11 cellular contexts compared by ENCODE assay signal in the genomic region with DNA sequence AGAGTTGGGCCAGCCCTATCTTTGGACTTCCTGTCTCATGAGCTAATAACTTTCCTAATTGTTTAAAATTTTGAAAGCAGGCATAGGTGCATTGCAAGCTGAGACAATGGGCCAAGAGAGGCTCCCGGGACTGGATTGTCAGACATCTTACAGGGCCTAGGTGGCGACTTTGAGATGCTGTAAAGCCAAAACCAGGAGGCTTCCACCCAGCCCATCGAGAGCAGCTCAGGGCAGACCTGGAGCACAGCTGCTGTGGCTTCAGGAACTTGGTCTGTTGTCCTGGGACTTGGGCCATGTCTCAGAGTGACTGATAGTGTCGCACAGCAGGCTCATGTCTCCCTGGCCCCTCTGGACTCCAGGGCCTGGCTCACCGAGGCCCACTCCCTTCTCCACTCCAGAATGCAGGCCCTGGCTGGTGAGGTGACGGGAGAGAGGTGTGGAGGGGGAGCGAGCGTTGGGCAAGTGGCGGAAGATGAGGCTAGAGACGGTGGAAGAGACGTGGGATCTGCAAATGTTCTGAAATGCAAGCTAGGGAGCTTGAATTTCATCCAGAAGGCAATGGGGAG. TPM values are rescaled to one million over a fixed set of nuclear protein-coding genes. Genes with fewer than 3 reads are reported as not detected.
DNase-seq lines count a peak whose midpoint lies in the region; ATAC-seq, FAIRE-seq and TF ChIP-seq lines count a peak whose summit lies in the region.
"Had no signal": no experiment of that assay in that cellular context is flagged by ENCODE, and none has a peak within 500 bp of the region (broad histone marks: within the 10 kb centered on the region; RNA-seq: fewer than 3 reads in every experiment).

No MANE protein-coding gene starts in this region.

- no TSS peak for BruUV-seq in HepG2 (replicated peaks; lab: Mats Ljungman, UMichigan)

- TF ChIP-seq CTCF in HepG2 (CRISPR knock-in tag; IDR thresholded peaks at IDR 0.05) (peak; percentile 73), right lobe of liver (IDR thresholded peaks at IDR 0.05) (no peak), astrocyte of the spinal cord (IDR thresholded peaks at IDR 0.05; ENCODE audit: low read depth, low read length) (peak; percentile 2)

- intact Hi-C loops in HepG2 (cut with micrococcal nuclease; ENCODE audit: unreplicated experiment) = loop anchor here (1.0 to 10.0 kb wide), 4 partner anchors 22 to 170 kb away; no protein-coding TSS in a partner anchor
- intact Hi-C loops in right lobe of liver (cut with DNase I) = no loop called here

- no peak overlapping the region for H3K9ac ChIP-seq in HepG2 (ENCODE audit: insufficient read depth, low read depth, low read length)

- CTCF ChIA-PET in HepG2 (lab: Yijun Ruan, JAX; ENCODE audit: low intra/inter-chr PET ratio, low total read pairs) = interaction anchor here (1.2 to 1.7 kb wide), 2 partner anchors 43 to 139 kb away, joined by 4 to 5 read pairs; no protein-coding TSS in a partner anchor

- peak overlapping the region; percentile 0 for H2AFZ ChIP-seq in HepG2 (ENCODE audit: low read length)

- H3K4me1 ChIP-seq in HepG2 (ENCODE audit: insufficient read depth, low read length) (peaks cover 48% of the 10 kb centered on the region), right lobe of liver (peaks cover 0 to 11% (median 0%) of the 10 kb centered on the region in 4 donors)

- peak; percentile 70 for ATAC-seq in HepG2
- ATAC-seq in right lobe of liver = no peak
- ATAC-seq in HG03135 (IDR thresholded peaks at IDR 0.05; ENCODE audit: unreplicated experiment) = no peak

- no peaks in the 10 kb centered on the region for H4K20me1 ChIP-seq in HepG2 (ENCODE audit: insufficient read depth, low read length)

- H3K36me3 ChIP-seq in HepG2 (replicated peaks in 1 of 2; ENCODE audit: control insufficient read depth in 1 of 2, insufficient read depth in 2 of 2, low read length in 2 of 2) (no peaks in the 10 kb centered on the region), right lobe of liver (no peaks in the 10 kb centered on the region)
- H3K36me3 ChIP-seq: esophagus squamous epithelium had no signal

- peak; percentile 55 for TF ChIP-seq RAD21 in HepG2 (CRISPR knock-in tag; IDR thresholded peaks at IDR 0.05)

- no peaks in the 10 kb centered on the region for H3K79me2 ChIP-seq in HepG2 (ENCODE audit: insufficient read depth, low read length)

- H3K9me3 ChIP-seq in HepG2 (ENCODE audit: low read length) = no peaks in the 10 kb centered on the region
- H3K9me3 ChIP-seq in right lobe of liver = no peaks in the 10 kb centered on the region
- H3K9me3 ChIP-seq: esophagus squamous epithelium had no signal

- DNase-seq in HepG2 (ENCODE audit: low spot score) (peak; percentile 49), right lobe of liver (no peak), LHCN-M2 (ENCODE audit: low read depth) (peak; percentile 43), astrocyte of the spinal cord (ENCODE audit: low read depth, low spot score) (no peak), substantia nigra (lab: John Stamatoyannopoulos, UW) (no peak), T1000 (lab: John Stamatoyannopoulos, UW) (no peak)
- no peak for DNase-seq in stimulated activated naive CD4-positive, alpha-beta T cell treated with Interleukin-2 at 50 U/mL for 16 hours (lab: John Stamatoyannopoulos, UW)
- DNase-seq: esophagus squamous epithelium; NCI-H187 treated with DMSO at 0.1 percent for 48 hours; stimulated activated CD4-positive, alpha-beta T cell treated with anti-CD3 and anti-CD28 coated beads, Interleukin-2, amount 100 ng/mL, for 24 hours had no signal

- WGBS in HepG2 (ENCODE audit: low lambda C conversion rate) = 14% methylated on average over 6 of the region's 11 CpGs
- WGBS in right lobe of liver (ENCODE audit: insufficient coverage, low coverage, low lambda C conversion rate, missing lambda C conversion rate) = 45% methylated on average over 5 of the region's 11 CpGs

- H3K27me3 ChIP-seq in HepG2 (ENCODE audit: control insufficient read depth in 1 of 2, insufficient read depth in 2 of 2, low read length in 2 of 2) (no peaks in the 10 kb centered on the region; a peak in 1 of 5 replicates), right lobe of liver (no peaks in the 10 kb centered on the region)
- H3K27me3 ChIP-seq: esophagus squamous epithelium had no signal

- H3K4me3 ChIP-seq in HepG2 (replicated peaks in 1 of 3; ENCODE audit: insufficient read depth in 1 of 3, low read depth in 2 of 3, low read length in 3 of 3) = peak overlapping the region in 2 of 3 experiments; percentile 13 to 51; a peak in 2 of 6 replicates
- no peak overlapping the region for H3K4me3 ChIP-seq in right lobe of liver
- no peak overlapping the region for H3K4me3 ChIP-seq in astrocyte of the spinal cord (ENCODE audit: low read depth, low read length)
- H3K4me3 ChIP-seq: esophagus squamous epithelium had no signal

- POLR2A ChIA-PET in HepG2 (lab: Yijun Ruan, JAX) = interaction anchor here (5.4 kb wide), 1 partner anchor 25 kb away, joined by 63 read pairs; the partner anchor contains the start of gene MTM1

- H3K27ac ChIP-seq in HepG2 (ENCODE audit: extremely low read length, insufficient read depth, low read length) (no peak overlapping the region), right lobe of liver (no peak overlapping the region), substantia nigra (ENCODE audit: low read depth, low read length, poor library complexity, severe bottlenecking) (peak overlapping the region; percentile 18)
- H3K27ac ChIP-seq: esophagus squamous epithelium had no signal

- in situ Hi-C loops in HepG2 (cut with HindIII; ENCODE audit: extremely low pct_ligation_motif_present, low pct_unique_long_range_greater_than_20kb) (loop anchor here (10.0 kb wide), 1 partner anchor 140 kb away; no protein-coding TSS in a partner anchor), astrocyte of the spinal cord (cut with HindIII; ENCODE audit: low sequenced_read_pairs) (no loop called here)

- peak overlapping the region; percentile 90 for H3K4me2 ChIP-seq in HepG2 (ENCODE audit: low read depth, low read length)

- peak; percentile 87 for FAIRE-seq in HepG2 (lab: Jason Lieb, UNC)

- no peak for TF ChIP-seq EP300 in HepG2 (IDR thresholded peaks at IDR 0.05; ENCODE audit: low read depth in 2 of 2, low read length in 2 of 2)
- TF ChIP-seq EP300 in HepG2 (CRISPR knock-in tag; IDR thresholded peaks at IDR 0.05; ENCODE audit: borderline replicate concordance) = no peak

- TF ChIP-seq POLR2A in HepG2 (IDR thresholded peaks at IDR 0.05; ENCODE audit: insufficient read depth in 1 of 2, low read depth in 2 of 2, low read length in 2 of 2) = no peak
- no peak for TF ChIP-seq POLR2A in right lobe of liver (IDR thresholded peaks at IDR 0.05)

TF ChIP-seq in HepG2, 621 proteins besides CTCF, POLR2A, EP300 and RAD21 (continues in another document):
- TF ChIP-seq ZNF768 (CRISPR knock-in tag; IDR thresholded peaks at IDR 0.05) (peak; percentile 71; the same call in 1 of the 2 replicates), RFX1 (IDR thresholded peaks at IDR 0.05) (no peak), ZNF7 (CRISPR knock-in tag; IDR thresholded peaks at IDR 0.05) (no peak), MIER3 (CRISPR knock-in tag; IDR thresholded peaks at IDR 0.05; ENCODE audit: borderline replicate concordance) (no peak), RORA (CRISPR knock-in tag; IDR thresholded peaks at IDR 0.05) (no peak), NFE2L2 (IDR thresholded peaks at IDR 0.05; ENCODE audit: low read length) (no peak), ZNF432 (CRISPR knock-in tag; IDR thresholded peaks at IDR 0.05; ENCODE audit: borderline replicate concordance) (no peak), HNRNPH1 (optimal IDR thresholded peaks at IDR 0.05; ENCODE audit: low read depth, low read length) (no peak), ZFP41 (CRISPR knock-in tag; IDR thresholded peaks at IDR 0.05; ENCODE audit: borderline replicate concordance) (no peak), PHF8 (CRISPR knock-in tag; IDR thresholded peaks at IDR 0.05) (no peak)

RNA-seq across cellular contexts. Expression of gene MTM1, which starts 24.1 kb away (rescaled TPM):
- total RNA-seq in HepG2 (2016; rRNA removed; fragmentation: Illumina TruSeq; extraction: Trizol) (15.2 and 27.2 TPM in 2 replicates), right lobe of liver (10 to 100 TPM in 5 of 6 experiments, 1 to 10 TPM in 1; 9.8 to 18.0 (median 13.5) TPM), LHCN-M2 (2014; rRNA removed) (7.6 and 10.2 TPM in 2 replicates)
- total RNA-seq in HepG2 (2016; cell fraction: cytosol; rRNA removed; fragmentation: Illumina TruSeq; extraction: Trizol; ENCODE audit: low read depth) = 15.6 and 17.4 TPM in 2 replicates
- 16.4 and 29.7 TPM in 2 replicates for total RNA-seq in HepG2 (2016; cell fraction: insoluble cytoplasmic fraction; rRNA removed; fragmentation: Illumina TruSeq; extraction: Trizol)
- 9.7 and 11.4 TPM in 2 replicates for total RNA-seq in HepG2 (2016; cell fraction: membrane; rRNA removed; fragmentation: Illumina TruSeq; extraction: Trizol)
- total RNA-seq in HepG2 (2016; cell fraction: nucleus; rRNA removed; fragmentation: Illumina TruSeq; extraction: Trizol) = 15.2 and 19.0 TPM in 2 replicates
- 8.7 and 12.0 TPM in 2 replicates for polyA plus RNA-seq in HepG2 (2011; rRNA removed)
- polyA plus RNA-seq in HepG2 (2011; cell fraction: cytosol; rRNA removed) = 4.5 and 5.6 TPM in 2 replicates
- polyA plus RNA-seq in HepG2 (2011; cell fraction: nucleus; rRNA removed) = 3.9 and 5.2 TPM in 2 replicates
- polyA plus RNA-seq in HepG2 (2012) = 10.3 and 16.8 TPM in 2 replicates
- polyA plus RNA-seq in HepG2 (2016; cell fraction: cytosol; fragmentation: Illumina TruSeq; extraction: Trizol; ENCODE audit: low read depth) = 0.55 and 0.63 TPM in 2 replicates
- polyA plus RNA-seq in HepG2 (2016; cell fraction: insoluble cytoplasmic fraction; fragmentation: Illumina TruSeq; extraction: Trizol; ENCODE audit: low read depth) = 21.9 and 26.9 TPM in 2 replicates
- 1.6 and 2.2 TPM in 2 replicates for polyA plus RNA-seq in HepG2 (2016; cell fraction: membrane; fragmentation: Illumina TruSeq; extraction: Trizol; ENCODE audit: low read depth)
- polyA plus RNA-seq in HepG2 (2016; cell fraction: nucleus; fragmentation: Illumina TruSeq; extraction: Trizol; ENCODE audit: insufficient read depth, low read depth) = 13.2 and 14.3 TPM in 2 replicates
- 2.7 and 7.2 TPM in 2 replicates for polyA minus RNA-seq in HepG2 (2011; rRNA and poly(A)+ RNA removed; ENCODE audit: low replicate concordance)
- 6.0 and 7.1 TPM in 2 replicates for polyA minus RNA-seq in HepG2 (2011; cell fraction: cytosol; rRNA and poly(A)+ RNA removed)
- 40.0 and 50.3 TPM in 2 replicates for polyA minus RNA-seq in HepG2 (2011; cell fraction: nucleus; rRNA and poly(A)+ RNA removed)
- polyA plus RNA-seq in LHCN-M2 (2012) = 2.2 TPM

Comparison
In these comparisons a context has a peak if more than half of its experiments do, and no peak if none do; other contexts are left out.
1. DNase-seq: peak in HepG2 (single experiment) and LHCN-M2 (single experiment); none in right lobe of liver (0 of 3), astrocyte of the spinal cord (single experiment), substantia nigra (0 of 49), stimulated activated naive CD4-positive, alpha-beta T cell treated with Interleukin-2 at 50 U/mL for 16 hours (single experiment) and T1000 (single experiment).
2. H3K4me3 ChIP-seq: peak in HepG2 (2 of 3); none in right lobe of liver (0 of 3) and astrocyte of the spinal cord (single experiment).
3. CTCF ChIP-seq: peak in HepG2 (single experiment) and astrocyte of the spinal cord (single experiment); none in right lobe of liver (0 of 4).